Comparison of ENCODE assay signal across 8 cellular contexts in the genomic region with DNA sequence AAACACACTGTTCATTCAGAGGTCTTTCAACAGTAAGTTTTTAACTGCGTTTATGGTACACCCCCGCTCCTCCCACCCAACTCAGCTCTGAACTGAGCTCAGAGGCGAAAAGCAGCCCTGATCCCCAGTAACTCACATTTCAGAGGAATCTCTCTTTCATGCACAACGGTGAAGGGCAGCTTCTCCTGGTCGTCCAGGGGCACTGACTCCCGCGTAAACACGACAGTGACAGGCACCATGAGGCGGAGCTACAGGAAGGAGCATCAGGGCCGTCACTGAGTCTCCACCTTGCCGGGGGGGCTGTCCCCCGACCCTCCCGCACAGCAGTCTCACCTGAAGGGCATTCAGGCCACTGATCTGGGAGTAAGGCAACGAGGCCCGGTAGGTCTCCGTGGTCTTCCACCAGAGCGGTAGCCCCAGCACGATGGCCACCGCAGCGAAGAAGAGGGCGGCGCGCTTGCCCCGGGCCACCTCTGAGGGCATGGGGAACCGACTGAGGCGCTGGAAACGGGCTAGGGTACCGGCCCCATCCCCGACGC. TPM values are rescaled to one million over a fixed set of nuclear protein-coding genes. Genes with fewer than 3 reads are reported as not detected.
DNase-seq lines count a peak whose midpoint lies in the region; ATAC-seq, FAIRE-seq and TF ChIP-seq lines count a peak whose summit lies in the region.

No MANE protein-coding gene starts in this region.

- no peaks in the 10 kb centered on the region for H3K9me3 ChIP-seq in K562 (replicated peaks; ENCODE audit: control insufficient read depth, insufficient read depth, low read depth, low read length)

- H4K20me1 ChIP-seq in K562 (replicated peaks; ENCODE audit: control insufficient read depth, insufficient read depth, low read length) = 0 out of 2 replicates have a peak, but pooled peaks cover 8% of the 10 kb centered on the region

- CTCF ChIA-PET in BJ (lab: Yijun Ruan, JAX) = interaction anchor here (0.6 to 2.3 kb wide), 7 partner anchors 22 to 75 kb away, joined by 3 to 10 read pairs (median 4); no protein-coding TSS in a partner anchor
- CTCF ChIA-PET in K562 (lab: Yijun Ruan, JAX; ENCODE audit: low intra/inter-chr PET ratio) = no interaction called here

- H3K9me1 ChIP-seq in K562 (ENCODE audit: control insufficient read depth, insufficient read depth, low read length) = peaks cover 18% of the 10 kb centered on the region

- in situ Hi-C loops in K562 (cut with MboI) = no loop called here

- DNase-seq in BJ (ENCODE audit: low read depth) (no peak), HT-29 (ENCODE audit: low spot score) (peak; percentile 46), K562 (ENCODE audit: extremely low read depth in 1 of 4, low spot score in 3 of 4) (peak; percentile 61 to 81 (median 68)), iPS-NIHi7 (ENCODE audit: extremely low spot score) (peak; percentile 59), HCEC 1CT (no peak)
- peak; percentile 24 to 46 (median 37) for DNase-seq in stimulated activated CD4-positive, alpha-beta T cell treated with anti-CD3 and anti-CD28 coated beads, Interleukin-12 subunit alpha, Interleukin-12 subunit beta, amount 100 ng/mL, for 48 hours (ENCODE audit: low read depth in 2 of 3, low spot score in 1 of 3)

- H3K79me2 ChIP-seq in K562 (ENCODE audit: control insufficient read depth, insufficient read depth, low read length) = peaks cover 72% of the 10 kb centered on the region

- H3K4me2 ChIP-seq in K562 (ENCODE audit: insufficient read depth, low read length) = peak overlapping the region; percentile 85

- peak overlapping the region; percentile 74 for H3K27ac ChIP-seq in K562 (ENCODE audit: extremely low read depth, low read depth, low read length)

- no peaks in the 10 kb centered on the region for H3K27me3 ChIP-seq in BJ (ENCODE audit: control insufficient read depth, insufficient read depth, low read length)
- H3K27me3 ChIP-seq in K562 (ENCODE audit: control insufficient read depth in 2 of 2, insufficient read depth in 2 of 2, low read length in 2 of 2) = no peaks in the 10 kb centered on the region

- H3K36me3 ChIP-seq in BJ (ENCODE audit: control insufficient read depth, insufficient read depth, low read length) (peaks cover 4% of the 10 kb centered on the region), K562 (ENCODE audit: control insufficient read depth, insufficient read depth, low read length) (peaks cover 57% of the 10 kb centered on the region)

- H3K9ac ChIP-seq in K562 (ENCODE audit: insufficient read depth in 1 of 2, low read depth in 2 of 2, low read length in 2 of 2) = peak overlapping the region; percentile 77 to 97

- ATAC-seq in GM19372 (IDR thresholded peaks at IDR 0.05; ENCODE audit: low read depth, unreplicated experiment) (peak; percentile 26), SK-N-SH treated with all-trans-retinoic acid at 6 μM for 48 hours (peak; percentile 58), K562 (peak; percentile 76)

- no peak for TF ChIP-seq RAD21 in K562 (CRISPR knock-in tag; conservative IDR thresholded peaks at IDR 0.05 in 1 of 2, IDR thresholded peaks at IDR 0.05 in 1 of 2)

- no peak for TF ChIP-seq EP300 in K562 (IDR thresholded peaks at IDR 0.05; ENCODE audit: low read length)

- peak overlapping the region; percentile 95 for H2AFZ ChIP-seq in K562 (ENCODE audit: low read depth, low read length)

- peaks cover 24 to 25% of the 10 kb centered on the region in 2 experiments; a peak in 4 of 5 replicates for H3K4me1 ChIP-seq in K562 (replicated peaks in 1 of 2; ENCODE audit: control insufficient read depth in 2 of 2, insufficient read depth in 2 of 2, low read length in 2 of 2)

- POLR2A ChIA-PET in BJ (lab: Charles Lee) (no interaction called here), K562 (lab: Yijun Ruan, JAX) (interaction anchor here (0.6 to 4.8 kb wide), 20 partner anchors 8 to 713 kb away, joined by 3 to 26 read pairs (median 4); a partner anchor contains a TSS)

- H3K4me3 ChIP-seq in BJ (ENCODE audit: low read depth, low read length) (peak overlapping the region; percentile 90), K562 (peak overlapping the region; percentile 82)

- TF ChIP-seq CTCF in BJ (IDR thresholded peaks at IDR 0.05; ENCODE audit: insufficient read depth, low read depth, low read length) = no peak
- TF ChIP-seq CTCF in K562 (IDR thresholded peaks at IDR 0.05 in 2 of 3, conservative IDR thresholded peaks at IDR 0.05 in 1 of 3; ENCODE audit: insufficient read depth in 2 of 3, low read depth in 1 of 3, low read length in 3 of 3) = no peak

- no TSS peak for BruUV-seq in K562 (replicated peaks; lab: Mats Ljungman, UMichigan)

- peak; percentile 70 for FAIRE-seq in K562 (lab: Jason Lieb, UNC)

- WGBS in K562 (ENCODE audit: insufficient coverage, low coverage, missing lambda C conversion rate) = under 1% methylated on average over 30 of the region's 30 CpGs

- intact Hi-C loops in K562 (cut with micrococcal nuclease) = loop anchor here (2.0 kb wide), 1 partner anchor 28 kb away; a partner anchor contains a TSS

- TF ChIP-seq POLR2A in K562 (conservative IDR thresholded peaks at IDR 0.05) = no peak

RNA-seq across cellular contexts. Expression of a gene that starts 0.5 kb away (rescaled TPM):
- 33.4 and 99.5 TPM in 2 replicates for polyA plus RNA-seq in BJ (2011; rRNA removed)
- 25.4 and 32.1 TPM in 2 replicates for polyA minus RNA-seq in BJ (2011; rRNA and poly(A)+ RNA removed)
- total RNA-seq in HT-29 (2014; rRNA removed; shearing (Covaris generic)) = 62.5 and 65.8 TPM in 2 replicates
- 166 and 297 TPM in 2 replicates for total RNA-seq in K562 (2011; cell fraction: chromatin; rRNA removed; ENCODE audit: low replicate concordance)
- 236 and 239 TPM in 2 replicates for total RNA-seq in K562 (2011; cell fraction: nucleolus; rRNA removed)
- total RNA-seq in K562 (2011; cell fraction: nucleoplasm; rRNA removed) = 231 and 242 TPM in 2 replicates
- total RNA-seq in K562 (2014; rRNA removed) = 55.1 and 86.9 TPM in 2 replicates
- total RNA-seq in K562 (2014; rRNA removed; fragmentation: Illumina TruSeq; extraction: Trizol) = 52.5 and 57.6 TPM in 2 replicates
- total RNA-seq in K562 (2015; rRNA removed; fragmentation: Illumina TruSeq; extraction: Trizol) = 51.5 and 55.3 TPM in 2 replicates
- 109 and 114 TPM in 2 replicates for total RNA-seq in K562 (2021)
- 64.4 and 76.9 TPM in 2 replicates for polyA plus RNA-seq in K562 (2011; rRNA removed)
- polyA plus RNA-seq in K562 (2011; cell fraction: cytosol; rRNA removed) = 69.3 and 115 TPM in 2 replicates
- polyA plus RNA-seq in K562 (2011; cell fraction: nucleus; rRNA removed) = 101 and 179 TPM in 2 replicates
- 112 and 132 TPM in 2 replicates for polyA plus RNA-seq in K562 (2012)
- 138 TPM in 2 replicates for polyA plus RNA-seq in K562 (2014; fragmentation: Illumina TruSeq; extraction: Trizol)
- polyA plus RNA-seq in K562 (2014; fragmentation: Nextera tagmentation; extraction: Ambion mirVana) = 10 to 100 TPM; 47.5 to 55.8 TPM
- polyA plus RNA-seq in K562 (2014; rRNA removed) = 68.4 and 68.7 TPM in 2 replicates
- polyA minus RNA-seq in K562 (2011; rRNA and poly(A)+ RNA removed) = 29.4 and 51.4 TPM in 2 replicates
- 27.1 and 48.7 TPM in 2 replicates for polyA minus RNA-seq in K562 (2011; cell fraction: cytosol; rRNA and poly(A)+ RNA removed)
- 32.1 and 40.7 TPM in 2 replicates for polyA minus RNA-seq in K562 (2011; cell fraction: nucleus; rRNA and poly(A)+ RNA removed)

RNA-seq across cellular contexts. Expression of a gene that starts 5.9 kb away (rescaled TPM):
- 50.0 and 65.4 TPM in 2 replicates for polyA plus RNA-seq in BJ (2011; rRNA removed)
- 25.0 and 43.8 TPM in 2 replicates for polyA minus RNA-seq in BJ (2011; rRNA and poly(A)+ RNA removed)
- 43.5 and 46.9 TPM in 2 replicates for total RNA-seq in HT-29 (2014; rRNA removed; shearing (Covaris generic))
- 193 and 319 TPM in 2 replicates for total RNA-seq in K562 (2011; cell fraction: chromatin; rRNA removed; ENCODE audit: low replicate concordance)
- total RNA-seq in K562 (2011; cell fraction: nucleolus; rRNA removed) = 209 and 250 TPM in 2 replicates
- total RNA-seq in K562 (2011; cell fraction: nucleoplasm; rRNA removed) = 213 and 242 TPM in 2 replicates
- 93.5 and 102 TPM in 2 replicates for total RNA-seq in K562 (2014; rRNA removed)
- total RNA-seq in K562 (2014; rRNA removed; fragmentation: Illumina TruSeq; extraction: Trizol) = 52.0 and 64.1 TPM in 2 replicates
- 42.8 and 43.2 TPM in 2 replicates for total RNA-seq in K562 (2015; rRNA removed; fragmentation: Illumina TruSeq; extraction: Trizol)
- total RNA-seq in K562 (2021) = 69.8 and 74.2 TPM in 2 replicates
- 263 and 354 TPM in 2 replicates for polyA plus RNA-seq in K562 (2011; rRNA removed)
- polyA plus RNA-seq in K562 (2011; cell fraction: cytosol; rRNA removed) = 404 and 465 TPM in 2 replicates
- polyA plus RNA-seq in K562 (2011; cell fraction: nucleus; rRNA removed) = 420 and 425 TPM in 2 replicates
- polyA plus RNA-seq in K562 (2012) = 119 and 134 TPM in 2 replicates
- polyA plus RNA-seq in K562 (2014; fragmentation: Illumina TruSeq; extraction: Trizol) = 110 and 122 TPM in 2 replicates
- 100 to 1,000 TPM in 1 of 2 experiments, 10 to 100 TPM in 1; 93.5 to 124 TPM for polyA plus RNA-seq in K562 (2014; fragmentation: Nextera tagmentation; extraction: Ambion mirVana)
- 99.2 and 113 TPM in 2 replicates for polyA plus RNA-seq in K562 (2014; rRNA removed)
- 264 and 310 TPM in 2 replicates for polyA minus RNA-seq in K562 (2011; rRNA and poly(A)+ RNA removed)
- polyA minus RNA-seq in K562 (2011; cell fraction: cytosol; rRNA and poly(A)+ RNA removed) = 143 and 155 TPM in 2 replicates
- 82.8 and 138 TPM in 2 replicates for polyA minus RNA-seq in K562 (2011; cell fraction: nucleus; rRNA and poly(A)+ RNA removed)

RNA-seq across cellular contexts. Expression of a gene that starts 18.4 kb away (rescaled TPM):
- 82.8 and 150 TPM in 2 replicates for polyA plus RNA-seq in BJ (2011; rRNA removed)
- 19.0 and 52.6 TPM in 2 replicates for polyA minus RNA-seq in BJ (2011; rRNA and poly(A)+ RNA removed)
- total RNA-seq in HT-29 (2014; rRNA removed; shearing (Covaris generic)) = 28.9 and 36.7 TPM in 2 replicates
- total RNA-seq in K562 (2011; cell fraction: chromatin; rRNA removed; ENCODE audit: low replicate concordance) = 28.5 and 62.9 TPM in 2 replicates
- total RNA-seq in K562 (2011; cell fraction: nucleolus; rRNA removed) = 57.0 and 57.2 TPM in 2 replicates
- total RNA-seq in K562 (2011; cell fraction: nucleoplasm; rRNA removed) = 50.3 and 52.8 TPM in 2 replicates
- 32.0 and 42.0 TPM in 2 replicates for total RNA-seq in K562 (2014; rRNA removed)
- total RNA-seq in K562 (2014; rRNA removed; fragmentation: Illumina TruSeq; extraction: Trizol) = 7.0 and 8.9 TPM in 2 replicates
- 15.7 and 15.9 TPM in 2 replicates for total RNA-seq in K562 (2015; rRNA removed; fragmentation: Illumina TruSeq; extraction: Trizol)
- 16.3 and 21.1 TPM in 2 replicates for total RNA-seq in K562 (2021)
- 47.7 and 62.5 TPM in 2 replicates for polyA plus RNA-seq in K562 (2011; rRNA removed)
- polyA plus RNA-seq in K562 (2011; cell fraction: cytosol; rRNA removed) = 41.8 and 64.9 TPM in 2 replicates
- polyA plus RNA-seq in K562 (2011; cell fraction: nucleus; rRNA removed) = 114 and 146 TPM in 2 replicates
- polyA plus RNA-seq in K562 (2012) = 12.8 and 25.6 TPM in 2 replicates
- 18.5 and 21.5 TPM in 2 replicates for polyA plus RNA-seq in K562 (2014; fragmentation: Illumina TruSeq; extraction: Trizol)
- 1 to 10 TPM in 1 of 2 experiments, under 1 TPM in 1; 0.37 to 1.0 TPM for polyA plus RNA-seq in K562 (2014; fragmentation: Nextera tagmentation; extraction: Ambion mirVana)
- 29.1 and 29.6 TPM in 2 replicates for polyA plus RNA-seq in K562 (2014; rRNA removed)
- polyA minus RNA-seq in K562 (2011; rRNA and poly(A)+ RNA removed) = 6.9 and 11.3 TPM in 2 replicates
- 6.6 and 14.3 TPM in 2 replicates for polyA minus RNA-seq in K562 (2011; cell fraction: cytosol; rRNA and poly(A)+ RNA removed)
- polyA minus RNA-seq in K562 (2011; cell fraction: nucleus; rRNA and poly(A)+ RNA removed) = 23.4 and 27.1 TPM in 2 replicates

RNA-seq across cellular contexts. Expression of a gene that starts 28.0 kb away (rescaled TPM):
- polyA plus RNA-seq in BJ (2011; rRNA removed) (36.1 and 41.3 TPM in 2 replicates), K562 (2011; rRNA removed) (192 and 229 TPM in 2 replicates), K562 (2014; fragmentation: Illumina TruSeq; extraction: Trizol) (133 and 140 TPM in 2 replicates), K562 (2014; fragmentation: Nextera tagmentation; extraction: Ambion mirVana) (100 to 1,000 TPM in 1 of 2 experiments, 10 to 100 TPM in 1; 94.4 to 286 TPM), K562 (2014; rRNA removed) (143 and 157 TPM in 2 replicates)
- 29.0 and 47.9 TPM in 2 replicates for polyA minus RNA-seq in BJ (2011; rRNA and poly(A)+ RNA removed)
- total RNA-seq in HT-29 (2014; rRNA removed; shearing (Covaris generic)) = 62.5 and 71.2 TPM in 2 replicates
- total RNA-seq in K562 (2011; cell fraction: chromatin; rRNA removed; ENCODE audit: low replicate concordance) = 517 and 585 TPM in 2 replicates
- total RNA-seq in K562 (2011; cell fraction: nucleolus; rRNA removed) = 336 and 355 TPM in 2 replicates
- 269 and 327 TPM in 2 replicates for total RNA-seq in K562 (2011; cell fraction: nucleoplasm; rRNA removed)
- total RNA-seq in K562 (2014; rRNA removed) (124 and 144 TPM in 2 replicates), K562 (2014; rRNA removed; fragmentation: Illumina TruSeq; extraction: Trizol) (149 and 151 TPM in 2 replicates), K562 (2015; rRNA removed; fragmentation: Illumina TruSeq; extraction: Trizol) (151 and 156 TPM in 2 replicates), K562 (2021) (134 and 143 TPM in 2 replicates)
- 91.5 and 98.4 TPM in 2 replicates for polyA plus RNA-seq in K562 (2011; cell fraction: cytosol; rRNA removed)
- polyA plus RNA-seq in K562 (2011; cell fraction: nucleus; rRNA removed) = 797 and 863 TPM in 2 replicates
- polyA plus RNA-seq in K562 (2012) = 120 and 153 TPM in 2 replicates
- 178 and 188 TPM in 2 replicates for polyA minus RNA-seq in K562 (2011; rRNA and poly(A)+ RNA removed)
- polyA minus RNA-seq in K562 (2011; cell fraction: cytosol; rRNA and poly(A)+ RNA removed) = 74.0 and 98.5 TPM in 2 replicates
- polyA minus RNA-seq in K562 (2011; cell fraction: nucleus; rRNA and poly(A)+ RNA removed) = 244 and 330 TPM in 2 replicates

RNA-seq across cellular contexts. Expression of a gene that starts 43.2 kb away (rescaled TPM):
- polyA plus RNA-seq in BJ (2011; rRNA removed) (3.7 and 4.8 TPM in 2 replicates), K562 (2011; rRNA removed) (42.2 and 42.3 TPM in 2 replicates), K562 (2014; fragmentation: Illumina TruSeq; extraction: Trizol) (19.3 and 21.9 TPM in 2 replicates), K562 (2014; fragmentation: Nextera tagmentation; extraction: Ambion mirVana) (1 to 10 TPM; 1.4 to 4.0 TPM), K562 (2014; rRNA removed) (26.6 and 26.7 TPM in 2 replicates)
- polyA minus RNA-seq in BJ (2011; rRNA and poly(A)+ RNA removed) = 3.9 and 7.2 TPM in 2 replicates
- total RNA-seq in HT-29 (2014; rRNA removed; shearing (Covaris generic)) = 11.1 and 12.1 TPM in 2 replicates
- total RNA-seq in K562 (2011; cell fraction: chromatin; rRNA removed; ENCODE audit: low replicate concordance) = 428 and 683 TPM in 2 replicates
- 235 and 256 TPM in 2 replicates for total RNA-seq in K562 (2011; cell fraction: nucleolus; rRNA removed)
- total RNA-seq in K562 (2011; cell fraction: nucleoplasm; rRNA removed) = 327 and 411 TPM in 2 replicates
- total RNA-seq in K562 (2014; rRNA removed) (10.3 and 12.2 TPM in 2 replicates), K562 (2014; rRNA removed; fragmentation: Illumina TruSeq; extraction: Trizol) (14.3 and 17.2 TPM in 2 replicates), K562 (2015; rRNA removed; fragmentation: Illumina TruSeq; extraction: Trizol) (13.6 and 16.2 TPM in 2 replicates), K562 (2021) (25.0 and 25.8 TPM in 2 replicates)
- 22.3 and 26.9 TPM in 2 replicates for polyA plus RNA-seq in K562 (2011; cell fraction: cytosol; rRNA removed)
- polyA plus RNA-seq in K562 (2011; cell fraction: nucleus; rRNA removed) = 234 and 292 TPM in 2 replicates
- polyA plus RNA-seq in K562 (2012) = 12.2 and 29.3 TPM in 2 replicates
- 30.2 and 31.0 TPM in 2 replicates for polyA minus RNA-seq in K562 (2011; rRNA and poly(A)+ RNA removed)
- polyA minus RNA-seq in K562 (2011; cell fraction: cytosol; rRNA and poly(A)+ RNA removed) = 9.1 and 14.2 TPM in 2 replicates
- polyA minus RNA-seq in K562 (2011; cell fraction: nucleus; rRNA and poly(A)+ RNA removed) = 67.0 and 69.4 TPM in 2 replicates

Comparison
In these comparisons a context has a peak if more than half of its experiments do, and no peak if none do; other contexts are left out.
1. DNase-seq: peak in HT-29 (single experiment), K562 (4 of 4), iPS-NIHi7 (single experiment) and stimulated activated CD4-positive, alpha-beta T cell treated with anti-CD3 and anti-CD28 coated beads, Interleukin-12 subunit alpha, Interleukin-12 subunit beta, amount 100 ng/mL, for 48 hours (3 of 3); none in BJ (single experiment) and HCEC 1CT (single experiment).
2. ATAC-seq: peak in every context shown above with its lines; median percentile 76 in K562; 58 in SK-N-SH treated with all-trans-retinoic acid at 6 μM for 48 hours; 26 in GM19372.